Comparison of ENCODE assay signal across 2 cellular contexts in genomic region chr21:44598031-44598430, GRCh38.
TF ChIP-seq lines count a peak whose summit lies in the region.

No MANE protein-coding gene starts in this region.

TF ChIP-seq in SK-N-SH, 30 proteins besides CTCF, POLR2A, EP300 and RAD21 (continued from another document):
- TF ChIP-seq USF2 (IDR thresholded peaks at IDR 0.05; ENCODE audit: borderline replicate concordance, low read depth, low read length), result no peak
- TF ChIP-seq TEAD4 (IDR thresholded peaks at IDR 0.05; ENCODE audit: borderline replicate concordance, insufficient read depth), result no peak
- TF ChIP-seq TAF1 (IDR thresholded peaks at IDR 0.05; ENCODE audit: borderline replicate concordance, low read depth, low read length), result no peak

TF ChIP-seq in SK-N-SH treated with all-trans-retinoic acid at 6 μM for 48 hours, 23 proteins besides CTCF, POLR2A, EP300 and RAD21 (continued from another document):
- TF ChIP-seq, protein P1, sequence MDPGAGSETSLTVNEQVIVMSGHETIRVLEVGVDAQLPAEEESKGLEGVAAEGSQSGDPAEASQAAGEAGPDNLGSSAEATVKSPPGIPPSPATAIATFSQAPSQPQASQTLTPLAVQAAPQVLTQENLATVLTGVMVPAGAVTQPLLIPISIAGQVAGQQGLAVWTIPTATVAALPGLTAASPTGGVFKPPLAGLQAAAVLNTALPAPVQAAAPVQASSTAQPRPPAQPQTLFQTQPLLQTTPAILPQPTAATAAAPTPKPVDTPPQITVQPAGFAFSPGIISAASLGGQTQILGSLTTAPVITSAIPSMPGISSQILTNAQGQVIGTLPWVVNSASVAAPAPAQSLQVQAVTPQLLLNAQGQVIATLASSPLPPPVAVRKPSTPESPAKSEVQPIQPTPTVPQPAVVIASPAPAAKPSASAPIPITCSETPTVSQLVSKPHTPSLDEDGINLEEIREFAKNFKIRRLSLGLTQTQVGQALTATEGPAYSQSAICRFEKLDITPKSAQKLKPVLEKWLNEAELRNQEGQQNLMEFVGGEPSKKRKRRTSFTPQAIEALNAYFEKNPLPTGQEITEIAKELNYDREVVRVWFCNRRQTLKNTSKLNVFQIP (CRISPR knock-in tag; IDR thresholded peaks at IDR 0.05; ENCODE audit: borderline replicate concordance, low read depth), result no peak
- TF ChIP-seq TSHZ2 (CRISPR knock-in tag; IDR thresholded peaks at IDR 0.05) (no peak), SNAI2 (CRISPR knock-in tag; IDR thresholded peaks at IDR 0.05) (no peak), CREB5 (CRISPR knock-in tag; IDR thresholded peaks at IDR 0.05; ENCODE audit: low read depth) (no peak), ZFP3 (CRISPR knock-in tag; IDR thresholded peaks at IDR 0.05) (no peak), TCF4 (CRISPR knock-in tag; IDR thresholded peaks at IDR 0.05; ENCODE audit: borderline replicate concordance) (no peak), TOX (CRISPR knock-in tag; IDR thresholded peaks at IDR 0.05; ENCODE audit: borderline replicate concordance) (no peak), ISL1 (CRISPR knock-in tag; IDR thresholded peaks at IDR 0.05) (no peak), RARB (CRISPR knock-in tag; IDR thresholded peaks at IDR 0.05) (no peak), ZNF8 (CRISPR knock-in tag; IDR thresholded peaks at IDR 0.05) (no peak), ARNTL (CRISPR knock-in tag; IDR thresholded peaks at IDR 0.05; ENCODE audit: borderline replicate concordance, low read depth) (no peak), ZC3H10 (CRISPR knock-in tag; IDR thresholded peaks at IDR 0.05) (no peak)
- TF ChIP-seq, protein P2, sequence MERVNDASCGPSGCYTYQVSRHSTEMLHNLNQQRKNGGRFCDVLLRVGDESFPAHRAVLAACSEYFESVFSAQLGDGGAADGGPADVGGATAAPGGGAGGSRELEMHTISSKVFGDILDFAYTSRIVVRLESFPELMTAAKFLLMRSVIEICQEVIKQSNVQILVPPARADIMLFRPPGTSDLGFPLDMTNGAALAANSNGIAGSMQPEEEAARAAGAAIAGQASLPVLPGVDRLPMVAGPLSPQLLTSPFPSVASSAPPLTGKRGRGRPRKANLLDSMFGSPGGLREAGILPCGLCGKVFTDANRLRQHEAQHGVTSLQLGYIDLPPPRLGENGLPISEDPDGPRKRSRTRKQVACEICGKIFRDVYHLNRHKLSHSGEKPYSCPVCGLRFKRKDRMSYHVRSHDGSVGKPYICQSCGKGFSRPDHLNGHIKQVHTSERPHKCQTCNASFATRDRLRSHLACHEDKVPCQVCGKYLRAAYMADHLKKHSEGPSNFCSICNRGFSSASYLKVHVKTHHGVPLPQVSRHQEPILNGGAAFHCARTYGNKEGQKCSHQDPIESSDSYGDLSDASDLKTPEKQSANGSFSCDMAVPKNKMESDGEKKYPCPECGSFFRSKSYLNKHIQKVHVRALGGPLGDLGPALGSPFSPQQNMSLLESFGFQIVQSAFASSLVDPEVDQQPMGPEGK (CRISPR knock-in tag; IDR thresholded peaks at IDR 0.05; ENCODE audit: borderline replicate concordance), result no peak
